In genomic region chr5:17315710-17316221, GRCh38 we compare ENCODE assay signal across 1 cellular context.
TF ChIP-seq lines count a peak whose summit lies in the region.

No MANE protein-coding gene starts in this region.

TF ChIP-seq in K562, 482 proteins besides CTCF, POLR2A, EP300 and RAD21 (continued from another document):
- TF ChIP-seq MGA (IDR thresholded peaks at IDR 0.05) (no peak), ZNF717 (CRISPR knock-in tag; IDR thresholded peaks at IDR 0.05) (no peak), C11orf30 (IDR thresholded peaks at IDR 0.05; ENCODE audit: low read depth) (peak; percentile 83), MAFG (tag; conservative IDR thresholded peaks at IDR 0.05) (peak; percentile 92), ETV5 (CRISPR knock-in tag; IDR thresholded peaks at IDR 0.05; ENCODE audit: low read depth) (no peak), ZNF395 (CRISPR knock-in tag; IDR thresholded peaks at IDR 0.05) (no peak), MAFF (IDR thresholded peaks at IDR 0.05; ENCODE audit: low read length) (peak; percentile 83), ZNF384 (IDR thresholded peaks at IDR 0.05; ENCODE audit: low read depth, low read length) (peak; percentile 73), NR2C2 (CRISPR knock-in tag; IDR thresholded peaks at IDR 0.05) (no peak), NR2C2 (tag; IDR thresholded peaks at IDR 0.05) (no peak), ZNF316 (IDR thresholded peaks at IDR 0.05) (peak; percentile 88)
